8 cellular contexts compared by ENCODE assay signal in the genomic region with DNA sequence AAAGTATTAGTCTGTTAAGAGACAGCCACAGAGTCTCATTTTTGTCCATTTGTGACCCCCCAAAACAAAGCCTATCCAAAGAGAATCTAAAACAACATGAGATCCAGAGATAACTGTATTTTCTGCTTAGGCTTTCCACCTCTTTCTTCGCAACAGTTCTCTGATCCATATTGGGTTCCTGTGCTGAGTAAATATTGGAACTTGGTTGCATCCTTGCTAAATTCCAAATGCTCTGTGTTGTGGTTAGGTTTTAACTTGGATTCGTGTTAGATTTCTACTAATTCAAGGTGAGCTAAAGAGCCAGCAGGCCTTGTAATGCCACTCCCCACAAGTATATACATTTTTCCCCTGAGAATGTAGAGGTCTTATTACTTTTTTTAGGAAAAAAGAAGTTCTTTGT. TPM values are rescaled to one million over a fixed set of nuclear protein-coding genes. Genes with fewer than 3 reads are reported as not detected.
"Had no signal": no experiment of that assay in that cellular context is flagged by ENCODE, and none has a peak within 500 bp of the region (broad histone marks: within the 10 kb centered on the region; RNA-seq: fewer than 3 reads in every experiment).

No MANE protein-coding gene starts in this region.

- FAIRE-seq: G401.6, GM12878, GM12891, GM12892, GM18507, GM19239 had no signal

- DNase-seq: GDM1, GF-D8 had no signal

- H3K4me3 ChIP-seq: GM12878 had no signal

- ATAC-seq: GM12878 had no signal

RNA-seq across cellular contexts. Expression of gene FMO1, which starts 29.2 kb away (rescaled TPM):
- total RNA-seq: GM12878 had no signal
- polyA plus RNA-seq: GM12878 had no signal
